17 cellular contexts compared by ENCODE assay signal in the genomic region with DNA sequence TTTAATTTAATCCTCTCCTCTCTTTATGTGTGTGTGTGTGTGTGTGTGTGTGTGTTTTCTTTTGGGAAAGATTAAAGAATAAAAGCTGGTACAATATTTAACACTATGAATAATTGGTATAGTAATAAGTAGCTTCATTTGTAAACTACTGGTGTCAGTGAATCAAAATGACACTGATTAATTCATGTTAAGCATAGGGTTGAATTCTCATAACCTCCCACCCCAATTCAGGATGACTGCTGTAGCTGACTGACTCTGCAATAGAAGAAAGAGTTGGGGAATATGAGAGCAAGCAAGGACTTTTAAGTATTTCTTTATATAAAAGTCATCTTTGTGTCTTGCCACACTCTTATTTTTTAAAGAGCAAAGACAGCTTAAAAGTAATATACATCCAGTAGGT.
"Had no signal": no experiment of that assay in that cellular context is flagged by ENCODE, and none has a peak within 500 bp of the region (broad histone marks: within the 10 kb centered on the region; RNA-seq: fewer than 3 reads in every experiment).

No MANE protein-coding gene starts in this region.

- H3K27me3 Mint-ChIP-seq: naive thymus-derived CD4-positive, alpha-beta T cell had no signal

- H3K36me3 ChIP-seq: ovary had no signal

- DNase-seq: cortex of kidney; dorsolateral prefrontal cortex; effector CD8-positive, alpha-beta T cell; foreskin melanocyte; head of caudate nucleus; left colon; left ventricle myocardium superior; mesendoderm; naive thymus-derived CD4-positive, alpha-beta T cell; ovary; small intestine; stimulated activated CD4-positive, alpha-beta T cell treated with anti-CD3 and anti-CD28 coated beads, Interleukin-12 subunit alpha, Interleukin-12 subunit beta, amount 100 ng/mL, for 4 hours; stimulated activated naive CD4-positive, alpha-beta T cell treated with Interleukin-2 at 50 U/mL for 16 hours; trophoblast cell had no signal

- H3K27me3 ChIP-seq: dorsolateral prefrontal cortex, hepatocyte, ovary, right atrium auricular region had no signal

- H3K4me3 ChIP-seq: dorsolateral prefrontal cortex, hepatocyte, lung, ovary, right atrium auricular region had no signal

- H3K27ac ChIP-seq: dorsolateral prefrontal cortex, hepatocyte, ovary, right atrium auricular region had no signal

- H3K4me3 Mint-ChIP-seq: naive thymus-derived CD4-positive, alpha-beta T cell had no signal

- H3K9me3 ChIP-seq: ovary, right atrium auricular region had no signal

- ATAC-seq: left colon; left ventricle myocardium superior; naive thymus-derived CD4-positive, alpha-beta T cell had no signal

- H3K4me1 ChIP-seq: right atrium auricular region had no signal
